ENCODE assay signal across 27 cellular contexts in genomic region chr13:99329477-99329876, GRCh38. TPM values are rescaled to one million over a fixed set of nuclear protein-coding genes. Genes with fewer than 3 reads are reported as not detected.
DNase-seq lines count a peak whose midpoint lies in the region; ATAC-seq and TF ChIP-seq lines count a peak whose summit lies in the region.
"Had no signal": no experiment of that assay in that cellular context is flagged by ENCODE, and none has a peak within 500 bp of the region (broad histone marks: within the 10 kb centered on the region; RNA-seq: fewer than 3 reads in every experiment).

No MANE protein-coding gene starts in this region.

- H3K4me1 Mint-ChIP-seq in activated naive CD8-positive, alpha-beta T cell (ENCODE audit: low read depth), result peaks cover 61% of the 10 kb centered on the region
- peaks cover 46% of the 10 kb centered on the region for H3K4me1 Mint-ChIP-seq in activated naive CD8-positive, alpha-beta T cell treated with anti-CD3 and anti-CD28 coated beads for 36 hours

- no peak overlapping the region for H3K4me3 Mint-ChIP-seq in activated naive CD8-positive, alpha-beta T cell
- H3K4me3 Mint-ChIP-seq in activated naive CD8-positive, alpha-beta T cell treated with anti-CD3 and anti-CD28 coated beads for 36 hours, result no peak overlapping the region
- H3K4me3 Mint-ChIP-seq: CD8-positive, alpha-beta T cell had no signal

- H3K36me3 ChIP-seq in SJSA1 (peaks cover 14% of the 10 kb centered on the region), left lung (peaks cover 0 to 12% of the 10 kb centered on the region in 2 donors)

- H3K27me3 Mint-ChIP-seq in activated naive CD8-positive, alpha-beta T cell, result no peaks in the 10 kb centered on the region
- no peaks in the 10 kb centered on the region for H3K27me3 Mint-ChIP-seq in activated naive CD8-positive, alpha-beta T cell treated with anti-CD3 and anti-CD28 coated beads for 36 hours

- H3K27ac Mint-ChIP-seq in activated naive CD8-positive, alpha-beta T cell, result peak overlapping the region; percentile 46
- no peak overlapping the region for H3K27ac Mint-ChIP-seq in activated naive CD8-positive, alpha-beta T cell treated with anti-CD3 and anti-CD28 coated beads for 36 hours

- H3K27ac ChIP-seq in SJSA1 (peak overlapping the region; percentile 55; the same call in 1 of the 2 replicates), left lung (no peak overlapping the region)
- H3K27ac ChIP-seq: BLaER1 treated with 17β-estradiol and CSF1 and Interleukin-3, amounts not matched to agents 10 nM and 100 nM; Peyer's patch; SK-N-MC had no signal

- no peaks in the 10 kb centered on the region for H3K9me3 Mint-ChIP-seq in activated naive CD8-positive, alpha-beta T cell (ENCODE audit: low read depth)
- H3K9me3 Mint-ChIP-seq in activated naive CD8-positive, alpha-beta T cell treated with anti-CD3 and anti-CD28 coated beads for 36 hours, result peaks cover 2% of the 10 kb centered on the region
- H3K9me3 Mint-ChIP-seq: CD8-positive, alpha-beta T cell had no signal

- H3K27me3 ChIP-seq in SJSA1 (replicated peaks) (no peaks in the 10 kb centered on the region), left lung (no peaks in the 10 kb centered on the region)
- H3K27me3 ChIP-seq: BLaER1 treated with 17β-estradiol and CSF1 and Interleukin-3, amounts not matched to agents 10 nM and 100 nM; Peyer's patch had no signal

- H3K4me3 ChIP-seq in SJSA1, result no peak overlapping the region
- no peak overlapping the region for H3K4me3 ChIP-seq in left lung
- H3K4me3 ChIP-seq: BLaER1 treated with 17β-estradiol and CSF1 and Interleukin-3, amounts not matched to agents 10 nM and 100 nM; K562; Peyer's patch; SK-N-MC had no signal

- intact Hi-C loops in left lung (cut with DNase I), result no loop called here

- ATAC-seq in left lung, result peak; percentile 51
- ATAC-seq: CD8-positive, alpha-beta T cell; HepG2; K562 had no signal

- H3K4me1 ChIP-seq in SJSA1 (replicated peaks) (peaks cover 45% of the 10 kb centered on the region), left lung (peaks cover 0 to 26% of the 10 kb centered on the region in 2 donors)
- H3K4me1 ChIP-seq: Caco-2 had no signal

- H3K9me3 ChIP-seq in SJSA1 (replicated peaks) (no peaks in the 10 kb centered on the region), left lung (no peaks in the 10 kb centered on the region)
- H3K9me3 ChIP-seq: Caco-2, Peyer's patch had no signal

- TF ChIP-seq CTCF in left lung (IDR thresholded peaks at IDR 0.05), result no peak

- no peak for DNase-seq in activated naive CD8-positive, alpha-beta T cell treated with anti-CD3 and anti-CD28 coated beads for 36 hours
- DNase-seq in SJSA1 (ENCODE audit: low read depth in 1 of 2, low spot score in 2 of 2) (peak in 1 of 2 experiments; percentile 72), left lung (no peak), iPS-NIHi7 (ENCODE audit: extremely low spot score) (no peak), DMS114 treated with DMSO at 0.1 percent for 48 hours (lab: John Stamatoyannopoulos, UW; ENCODE audit: unreplicated experiment) (no peak), NCI-H1417 (lab: John Stamatoyannopoulos, UW) (no peak), mesenteric fat pad (ENCODE audit: low spot score) (no peak)
- DNase-seq: AML-193; Caco-2; CD8-positive, alpha-beta T cell; DND-41; Kasumi-1; NCI-H1694; NCI-H2029 treated with DMSO at 0.1 percent for 48 hours; NCI-H2171; NCI-H226; NCI-H510A; NCI-H69; Peyer's patch; SHP77 treated with DMSO at 0.1 percent for 48 hours had no signal

- H3K36me3 Mint-ChIP-seq in activated naive CD8-positive, alpha-beta T cell, result peaks cover 39% of the 10 kb centered on the region
- peaks cover 56% of the 10 kb centered on the region for H3K36me3 Mint-ChIP-seq in activated naive CD8-positive, alpha-beta T cell treated with anti-CD3 and anti-CD28 coated beads for 36 hours

RNA-seq across cellular contexts. Expression of gene GPR183, which starts 22.3 kb away (rescaled TPM):
- total RNA-seq in activated naive CD8-positive, alpha-beta T cell treated with anti-CD3 and anti-CD28 coated beads for 36 hours, result 1 to 10 TPM; 4.3 to 4.5 TPM
- 49.6 and 49.7 TPM in 2 replicates for total RNA-seq in SJSA1 (2014; rRNA removed; shearing (Covaris generic))
- total RNA-seq in left lung (10 to 100 TPM in 1 of 2 donors, 1 to 10 TPM in 1; 7.4 to 10.9 TPM), mesenteric fat pad (32.6 TPM)
- total RNA-seq: Caco-2, HepG2, HT1080, OCI-LY7 had no signal
